16 cellular contexts compared by ENCODE assay signal in genomic region chr1:228866498-228866897, GRCh38.
DNase-seq lines count a peak whose midpoint lies in the region; ATAC-seq and TF ChIP-seq lines count a peak whose summit lies in the region.
"Had no signal": no experiment of that assay in that cellular context is flagged by ENCODE, and none has a peak within 500 bp of the region (broad histone marks: within the 10 kb centered on the region; RNA-seq: fewer than 3 reads in every experiment).

No MANE protein-coding gene starts in this region.

- no peak overlapping the region for H3K9ac ChIP-seq in BLaER1

- H3K9me3 ChIP-seq in BLaER1 = no peaks in the 10 kb centered on the region

- H3K4me1 ChIP-seq in BLaER1 = peaks cover 55% of the 10 kb centered on the region

- H3K4me3 Mint-ChIP-seq in effector memory CD8-positive, alpha-beta T cell = no peak overlapping the region
- H3K4me3 Mint-ChIP-seq in neural crest cell = no peak overlapping the region
- H3K4me3 Mint-ChIP-seq: immature natural killer cell; stimulated activated naive CD8-positive, alpha-beta T cell treated with anti-CD3 and anti-CD28 coated beads, Interleukin-15, amount 100 ng/mL, for 72 hours had no signal

- no peak for ATAC-seq in effector memory CD8-positive, alpha-beta T cell (replicated peaks)
- ATAC-seq in HG03457 (IDR thresholded peaks at IDR 0.05; ENCODE audit: unreplicated experiment) (no peak), GM18505 (IDR thresholded peaks at IDR 0.05; ENCODE audit: unreplicated experiment) (no peak)
- ATAC-seq: stimulated activated naive CD8-positive, alpha-beta T cell treated with anti-CD3 and anti-CD28 coated beads, Interleukin-15, amount 100 ng/mL, for 72 hours had no signal

- H3K4me1 Mint-ChIP-seq in effector memory CD8-positive, alpha-beta T cell (ENCODE audit: low read depth in 2 of 2) = peaks cover 10 to 12% of the 10 kb centered on the region in 2 donors
- H3K4me1 Mint-ChIP-seq in neural crest cell = peaks cover 67% of the 10 kb centered on the region

- H3K27ac Mint-ChIP-seq in effector memory CD8-positive, alpha-beta T cell = peak overlapping the region; percentile 3 to 29
- H3K27ac Mint-ChIP-seq in neural crest cell (ENCODE audit: unreplicated experiment) = peak overlapping the region; percentile 66
- H3K27ac Mint-ChIP-seq: immature natural killer cell; stimulated activated naive CD8-positive, alpha-beta T cell treated with anti-CD3 and anti-CD28 coated beads, Interleukin-15, amount 100 ng/mL, for 72 hours had no signal

- H3K27me3 Mint-ChIP-seq in effector memory CD8-positive, alpha-beta T cell = peaks cover 0 to 16% of the 10 kb centered on the region in 2 donors
- no peaks in the 10 kb centered on the region for H3K27me3 Mint-ChIP-seq in neural crest cell (ENCODE audit: low read depth)
- H3K27me3 Mint-ChIP-seq: stimulated activated naive CD8-positive, alpha-beta T cell treated with anti-CD3 and anti-CD28 coated beads, Interleukin-15, amount 100 ng/mL, for 72 hours had no signal

- DNase-seq in HuH-7.5 (ENCODE audit: low spot score) = peak; percentile 59
- DNase-seq in effector memory CD8-positive, alpha-beta T cell = no peak
- no peak for DNase-seq in neural crest cell (ENCODE audit: low read depth, low spot score)
- DNase-seq in NCI-H1048 (lab: John Stamatoyannopoulos, UW) = no peak
- DNase-seq in NCI-H69 (lab: John Stamatoyannopoulos, UW) = no peak
- DNase-seq: activated CD4-positive, alpha-beta T cell treated with anti-CD3 and anti-CD28 coated beads, Interleukin-2, amount 50 U/mL, for 4 hours; Calu3; cerebellar nuclear complex; immature natural killer cell; KG1; occipital lobe; stimulated activated naive CD8-positive, alpha-beta T cell treated with anti-CD3 and anti-CD28 coated beads, Interleukin-15, amount 100 ng/mL, for 72 hours; T-helper 9 cell had no signal

- no peaks in the 10 kb centered on the region for H3K9me3 Mint-ChIP-seq in effector memory CD8-positive, alpha-beta T cell
- H3K9me3 Mint-ChIP-seq in neural crest cell = no peaks in the 10 kb centered on the region
- H3K9me3 Mint-ChIP-seq: immature natural killer cell; stimulated activated naive CD8-positive, alpha-beta T cell treated with anti-CD3 and anti-CD28 coated beads, Interleukin-15, amount 100 ng/mL, for 72 hours had no signal

- no peaks in the 10 kb centered on the region for H4K20me1 ChIP-seq in BLaER1

- peaks cover 3% of the 10 kb centered on the region for H3K36me3 Mint-ChIP-seq in effector memory CD8-positive, alpha-beta T cell (ENCODE audit: insufficient read depth)
- no peaks in the 10 kb centered on the region for H3K36me3 Mint-ChIP-seq in neural crest cell (ENCODE audit: low read depth)

- 0 out of 2 replicates have a peak overlapping the region, but pooled peaks have one; percentile 0 for H3K27ac ChIP-seq in BLaER1

- no peak for TF ChIP-seq CTCF in neural crest cell (conservative IDR thresholded peaks at IDR 0.05)

- peak overlapping the region; percentile 63 for H3K4me2 ChIP-seq in BLaER1

- no peaks in the 10 kb centered on the region for H3K36me3 ChIP-seq in BLaER1

- H3K4me3 ChIP-seq in BLaER1 = no peak overlapping the region

- no peak for TF ChIP-seq POLR2A in GM18505 (IDR thresholded peaks at IDR 0.05; ENCODE audit: borderline replicate concordance, extremely low read depth, insufficient read depth, insufficient read length)

- H3K27me3 ChIP-seq in BLaER1 = no peaks in the 10 kb centered on the region
